In the genomic region with DNA sequence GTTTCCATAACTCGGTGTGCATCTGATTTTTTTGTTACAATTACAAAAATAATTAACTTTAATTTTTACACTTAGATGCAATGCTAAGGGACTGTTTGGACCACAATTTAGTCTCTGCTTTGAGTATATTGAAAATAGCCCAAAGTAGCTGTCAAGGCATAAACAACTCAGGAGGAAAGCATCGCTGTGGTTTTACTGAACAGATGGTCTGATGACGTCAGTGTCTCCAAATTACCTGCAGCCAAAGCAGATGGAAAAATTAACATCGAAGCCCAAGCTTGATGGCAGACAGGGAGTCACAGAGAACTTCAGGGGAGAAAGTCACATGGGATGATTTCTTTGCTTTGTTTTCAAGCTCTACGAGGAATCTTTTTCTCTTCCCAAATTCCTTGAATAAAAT, we compare ENCODE assay signal across 11 cellular contexts.
DNase-seq lines count a peak whose midpoint lies in the region; ATAC-seq and TF ChIP-seq lines count a peak whose summit lies in the region.
"Had no signal": no experiment of that assay in that cellular context is flagged by ENCODE, and none has a peak within 500 bp of the region (broad histone marks: within the 10 kb centered on the region; RNA-seq: fewer than 3 reads in every experiment).

No MANE protein-coding gene starts in this region.

- peak overlapping the region; percentile 63 for H3K27ac Mint-ChIP-seq in CD4-positive, alpha-beta T cell
- H3K27ac Mint-ChIP-seq in osteocyte (ENCODE audit: unreplicated experiment): no peak overlapping the region
- H3K27ac Mint-ChIP-seq: activated naive CD8-positive, alpha-beta T cell treated with anti-CD3 and anti-CD28 coated beads, Interleukin-2, amount 10 ng/mL, durations not matched to agents 7 days and 5 days had no signal

- no peaks in the 10 kb centered on the region for H3K9me3 ChIP-seq in CD4-positive, alpha-beta T cell (ENCODE audit: control insufficient read depth, low read length)

- no peaks in the 10 kb centered on the region for H3K27me3 Mint-ChIP-seq in CD4-positive, alpha-beta T cell
- peaks cover 48% of the 10 kb centered on the region for H3K27me3 Mint-ChIP-seq in osteocyte (ENCODE audit: unreplicated experiment)

- H3K4me3 Mint-ChIP-seq in CD4-positive, alpha-beta T cell: no peak overlapping the region
- H3K4me3 Mint-ChIP-seq in osteocyte (ENCODE audit: unreplicated experiment): no peak overlapping the region

- POLR2A ChIA-PET in CD4-positive, alpha-beta T cell (lab: Charles Lee): interaction anchor here (0.7 to 1.6 kb wide), 4 partner anchors 9 to 83 kb away, joined by 3 to 7 read pairs (median 4); partner anchors contain the start of gene PLCL2

- H3K27me3 ChIP-seq in CD4-positive, alpha-beta T cell (ENCODE audit: control insufficient read depth, insufficient read depth, low read length): no peaks in the 10 kb centered on the region

- TF ChIP-seq CTCF in CD4-positive, alpha-beta T cell (IDR thresholded peaks at IDR 0.05): no peak
- no peak for TF ChIP-seq CTCF in fibroblast of villous mesenchyme (IDR thresholded peaks at IDR 0.05; ENCODE audit: insufficient read depth, low read depth, low read length)
- no peak for TF ChIP-seq CTCF in osteocyte (IDR thresholded peaks at IDR 0.05)

- intact Hi-C loops in CD4-positive, alpha-beta T cell (cut with DNase I, micrococcal nuclease): no loop called here

- H3K4me3 ChIP-seq in fibroblast of villous mesenchyme (ENCODE audit: low read depth, low read length): no peak overlapping the region

- peaks cover 34% of the 10 kb centered on the region for H3K4me1 Mint-ChIP-seq in CD4-positive, alpha-beta T cell (ENCODE audit: low read depth)
- no peaks in the 10 kb centered on the region for H3K4me1 Mint-ChIP-seq in osteocyte (ENCODE audit: unreplicated experiment)

- ATAC-seq in CD4-positive, alpha-beta T cell (ENCODE audit: poor library complexity): peak; percentile 64
- ATAC-seq in HG03039 (IDR thresholded peaks at IDR 0.05; ENCODE audit: unreplicated experiment): no peak
- ATAC-seq: stimulated activated naive CD8-positive, alpha-beta T cell treated with anti-CD3 and anti-CD28 coated beads, Interleukin-15, Interleukin-2, amounts not matched to agents 100 U/mL and 50 U/mL, for 24 hours had no signal

- H3K27ac ChIP-seq in CD4-positive, alpha-beta T cell (ENCODE audit: low read depth, low read length): no peak overlapping the region

- CTCF ChIA-PET in CD4-positive, alpha-beta T cell (lab: Charles Lee): no interaction called here

- H3K9me3 Mint-ChIP-seq in CD4-positive, alpha-beta T cell: no peaks in the 10 kb centered on the region
- H3K9me3 Mint-ChIP-seq in osteocyte (ENCODE audit: unreplicated experiment): no peaks in the 10 kb centered on the region

- no peaks in the 10 kb centered on the region for H3K36me3 Mint-ChIP-seq in CD4-positive, alpha-beta T cell (ENCODE audit: low read depth)
- H3K36me3 Mint-ChIP-seq in osteocyte (ENCODE audit: unreplicated experiment): no peaks in the 10 kb centered on the region

- no peak for DNase-seq in CD4-positive, alpha-beta T cell
- peak; percentile 54 for DNase-seq in H4 (ENCODE audit: low spot score)
- peak; percentile 21 for DNase-seq in OCI-M1 (lab: John Stamatoyannopoulos, UW)
- DNase-seq in fibroblast of villous mesenchyme (ENCODE audit: low read depth): peak; percentile 69
- no peak for DNase-seq in activated gamma-delta T cell treated with Interleukin-2 at 50 U/mL for 16 hours
- no peak for DNase-seq in osteocyte (ENCODE audit: extremely low spot score, unreplicated experiment)
- no peak for DNase-seq in cortex of kidney (lab: John Stamatoyannopoulos, UW)
- DNase-seq: activated naive CD8-positive, alpha-beta T cell treated with anti-CD3 and anti-CD28 coated beads, Interleukin-2, amount 10 ng/mL, durations not matched to agents 7 days and 5 days; stimulated activated naive CD8-positive, alpha-beta T cell treated with anti-CD3 and anti-CD28 coated beads, Interleukin-15, Interleukin-2, amounts not matched to agents 100 U/mL and 50 U/mL, for 24 hours; T1000 had no signal

Comparison
In these comparisons a context has a peak if more than half of its experiments do, and no peak if none do; other contexts are left out.
1. DNase-seq: peak in H4 (single experiment), OCI-M1 (single experiment) and fibroblast of villous mesenchyme (single experiment); none in CD4-positive, alpha-beta T cell (0 of 10), activated gamma-delta T cell treated with Interleukin-2 at 50 U/mL for 16 hours (single experiment), osteocyte (single experiment) and cortex of kidney (single experiment).